29 cellular contexts compared by ENCODE assay signal in the genomic region with DNA sequence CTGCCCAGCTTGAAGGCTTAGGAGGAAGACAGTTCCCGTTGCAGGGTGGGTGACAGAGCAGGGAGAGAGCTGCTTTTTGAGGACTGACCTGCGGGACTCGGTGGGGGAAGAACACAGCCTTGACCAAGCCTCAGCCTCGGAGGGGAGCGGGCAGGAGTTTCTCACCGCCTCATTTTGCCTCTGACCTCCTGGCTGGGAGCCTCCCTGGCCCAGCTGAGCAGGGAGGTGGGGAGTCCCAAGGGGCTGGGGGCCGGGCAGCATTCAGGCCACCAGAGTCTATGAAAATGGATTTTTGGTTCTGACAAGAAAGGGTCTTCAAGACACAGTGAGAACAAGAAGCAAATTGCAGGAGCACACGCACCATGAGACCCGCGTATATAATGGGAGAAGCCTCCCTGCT.
"Had no signal": no experiment of that assay in that cellular context is flagged by ENCODE, and none has a peak within 500 bp of the region (broad histone marks: within the 10 kb centered on the region; RNA-seq: fewer than 3 reads in every experiment).

No MANE protein-coding gene starts in this region.

- H3K4me3 Mint-ChIP-seq: activated CD4-positive, alpha-beta T cell treated with anti-CD3 and anti-CD28 coated beads, Interleukin-2, amount 10 ng/mL, durations not matched to agents 24 days and 14 days; activated CD8-positive, alpha-beta T cell treated with anti-CD3 and anti-CD28 coated beads for 36 hours had no signal

- H3K27ac ChIP-seq: adrenal gland, body of pancreas, breast epithelium, Peyer's patch had no signal

- H3K27me3 ChIP-seq: adrenal gland, body of pancreas, breast epithelium, Peyer's patch had no signal

- H3K4me3 ChIP-seq: adrenal gland, body of pancreas, breast epithelium, Peyer's patch had no signal

- DNase-seq: activated CD4-positive, alpha-beta T cell treated with anti-CD3 and anti-CD28 coated beads, Interleukin-2, amount 10 ng/mL, durations not matched to agents 24 days and 14 days; activated CD4-positive, alpha-beta T cell treated with anti-CD3 and anti-CD28 coated beads, Interleukin-2, amount 50 U/mL, for 4 hours; activated CD8-positive, alpha-beta T cell treated with anti-CD3 and anti-CD28 coated beads for 36 hours; activated gamma-delta T cell; activated naive CD4-positive, alpha-beta T cell treated with Interleukin-2 at 50 U/mL for 16 hours; activated T-cell treated with anti-CD3 and anti-CD28 coated beads, Interleukin-2, amount 50 U/mL, for 1 hour; adrenal gland; body of pancreas; Karpas-422; KBM-7; NCI-H1105; NCI-H1417 treated with DMSO at 0.1 percent for 48 hours; NCI-H1930; NCI-H2081 treated with DMSO at 0.1 percent for 48 hours; NCI-H226; NCI-H446 treated with DMSO at 0.1 percent for 48 hours; NCI-H524; NCI-H69; NCI-H82; PC-3; Peyer's patch; RPMI8226; SW 1271; T-helper 1 cell; T1000 had no signal

- H3K27ac Mint-ChIP-seq: activated CD4-positive, alpha-beta T cell treated with anti-CD3 and anti-CD28 coated beads, Interleukin-2, amount 10 ng/mL, durations not matched to agents 24 days and 14 days; activated CD8-positive, alpha-beta T cell treated with anti-CD3 and anti-CD28 coated beads for 36 hours; activated naive CD4-positive, alpha-beta T cell treated with anti-CD3 and anti-CD28 coated beads, Interleukin-2, amount 50 U/mL, for 72 hours; activated T-helper 2 cell treated with anti-CD3 and anti-CD28 coated beads, Interferon-gamma antibody, Interleukin-2, Interleukin-4, amounts not matched to agents 10 μg/mL and 5 μg/mL and 100 μg/mL, durations not matched to agents 14 hours and 24 hours and 36 hours had no signal

- H3K9me3 ChIP-seq: adrenal gland, body of pancreas, breast epithelium, Peyer's patch had no signal

- H3K36me3 Mint-ChIP-seq: activated naive CD4-positive, alpha-beta T cell treated with anti-CD3 and anti-CD28 coated beads, Interleukin-2, amount 50 U/mL, for 72 hours had no signal

- H3K27me3 Mint-ChIP-seq: activated CD8-positive, alpha-beta T cell treated with anti-CD3 and anti-CD28 coated beads for 36 hours had no signal

- H3K36me3 ChIP-seq: adrenal gland, breast epithelium, Peyer's patch had no signal

- H3K9me3 Mint-ChIP-seq: activated CD4-positive, alpha-beta T cell treated with anti-CD3 and anti-CD28 coated beads, Interleukin-2, amount 10 ng/mL, durations not matched to agents 24 days and 14 days; activated CD8-positive, alpha-beta T cell treated with anti-CD3 and anti-CD28 coated beads for 36 hours; activated naive CD4-positive, alpha-beta T cell treated with anti-CD3 and anti-CD28 coated beads, Interleukin-2, amount 50 U/mL, for 72 hours; activated T-helper 2 cell treated with anti-CD3 and anti-CD28 coated beads, Interferon-gamma antibody, Interleukin-2, Interleukin-4, amounts not matched to agents 10 μg/mL and 5 μg/mL and 100 μg/mL, durations not matched to agents 14 hours and 24 hours and 36 hours had no signal

- ATAC-seq: activated CD8-positive, alpha-beta T cell treated with anti-CD3 and anti-CD28 coated beads for 36 hours; activated naive CD4-positive, alpha-beta T cell treated with anti-CD3 and anti-CD28 coated beads, Interleukin-2, amount 50 U/mL, for 72 hours; body of pancreas; PC-3; Right ventricle myocardium inferior had no signal
